Comparison of ENCODE assay signal across 12 cellular contexts in genomic region chr2:36708119-36708741, GRCh38. TPM values are rescaled to one million over a fixed set of nuclear protein-coding genes. Genes with fewer than 3 reads are reported as not detected.
A peak's percentile ranks its signal among the peaks of the same experiment; 100 is the strongest.
DNase-seq lines count a peak whose midpoint lies in the region; ATAC-seq and TF ChIP-seq lines count a peak whose summit lies in the region.
"Had no signal": no experiment of that assay in that cellular context is flagged by ENCODE, and none has a peak within 500 bp of the region (broad histone marks: within the 10 kb centered on the region; RNA-seq: fewer than 3 reads in every experiment).

No MANE protein-coding gene starts in this region.

- TF ChIP-seq CTCF in HFFc6 (IDR thresholded peaks at IDR 0.05): peak; percentile 73
- TF ChIP-seq CTCF in choroid plexus epithelial cell (conservative IDR thresholded peaks at IDR 0.05; ENCODE audit: low read depth, low read length): peak; percentile 47
- no peak for TF ChIP-seq CTCF in lower leg skin (IDR thresholded peaks at IDR 0.05)

- H3K4me3 ChIP-seq in choroid plexus epithelial cell (ENCODE audit: low read depth, low read length) (no peak overlapping the region), lower leg skin (ENCODE audit: low read depth, poor library complexity, severe bottlenecking) (no peak overlapping the region)
- H3K4me3 ChIP-seq: tibial artery had no signal

- intact Hi-C loops in lower leg skin (cut with DNase I; ENCODE audit: low total_unique reads): no loop called here

- peak overlapping the region; percentile 84 for H3K27ac Mint-ChIP-seq in HFFc6

- no peak for TF ChIP-seq POLR2A in lower leg skin (IDR thresholded peaks at IDR 0.05)

- peaks cover 22% of the 10 kb centered on the region for H3K36me3 Mint-ChIP-seq in HFFc6 (ENCODE audit: low read depth)

- DNase-seq in A172 (ENCODE audit: low spot score) (peak; percentile 68), HFFc6 (peak; percentile 78), choroid plexus epithelial cell (ENCODE audit: low read depth) (peak; percentile 41), lower leg skin (ENCODE audit: low spot score in 2 of 2) (peak; percentile 34 to 85), DMS53 treated with DMSO at 0.1 percent for 48 hours (lab: John Stamatoyannopoulos, UW; ENCODE audit: unreplicated experiment) (no peak)
- no peak for DNase-seq in activated CD8-positive, alpha-beta memory T cell treated with anti-CD3 and anti-CD28 coated beads, Interleukin-2, amount 50 U/mL, for 48 hours
- DNase-seq: hypothalamus; NCI-H187 treated with DMSO at 0.1 percent for 48 hours; stimulated activated CD4-positive, alpha-beta T cell treated with anti-CD3 and anti-CD28 coated beads, Interleukin-2, amount 100 ng/mL, for 48 hours had no signal

- H3K9me3 Mint-ChIP-seq in HFFc6: peaks cover 11% of the 10 kb centered on the region

- peaks cover 78% of the 10 kb centered on the region for H3K4me1 Mint-ChIP-seq in HFFc6 (ENCODE audit: low read depth)

- ATAC-seq in GM21515 (IDR thresholded peaks at IDR 0.05; ENCODE audit: unreplicated experiment) (no peak), HG02588 (IDR thresholded peaks at IDR 0.05; ENCODE audit: unreplicated experiment) (no peak)

- WGBS in lower leg skin, 2 donors: 56 to 57% methylated on average over 8 of the region's 8 CpGs

- H3K4me3 Mint-ChIP-seq in HFFc6: peak overlapping the region; percentile 38

- no peaks in the 10 kb centered on the region; the same call in none of the 2 replicates for H3K27me3 Mint-ChIP-seq in HFFc6 (ENCODE audit: insufficient read depth)

RNA-seq across cellular contexts. Expression of gene VIT, which starts 11.7 kb away (rescaled TPM):
- total RNA-seq in A172 (2014; rRNA removed; shearing (Covaris generic)): 1.3 and 3.4 TPM in 2 replicates
- total RNA-seq in HFFc6 (2021; fragmentation: NEBNext Ultra II Directional; extraction: Animal tissue kit (Norgen Biotek cat#: 25700)): 10 to 100 TPM in 3 of 6 experiments, 1 to 10 TPM in 3; 3.7 to 11.6 (median 9.7) TPM
- 10 to 100 TPM; 10.0 to 23.7 (median 13.8) TPM for total RNA-seq in lower leg skin

Comparison
In these comparisons a context has a peak if more than half of its experiments do, and no peak if none do; other contexts are left out.
1. DNase-seq: peak in A172 (single experiment), HFFc6 (single experiment), choroid plexus epithelial cell (single experiment) and lower leg skin (2 of 2); none in DMS53 treated with DMSO at 0.1 percent for 48 hours (single experiment) and activated CD8-positive, alpha-beta memory T cell treated with anti-CD3 and anti-CD28 coated beads, Interleukin-2, amount 50 U/mL, for 48 hours (single experiment).
2. CTCF ChIP-seq: peak in HFFc6 (single experiment) and choroid plexus epithelial cell (single experiment); none in lower leg skin (0 of 3).